In the genomic region with DNA sequence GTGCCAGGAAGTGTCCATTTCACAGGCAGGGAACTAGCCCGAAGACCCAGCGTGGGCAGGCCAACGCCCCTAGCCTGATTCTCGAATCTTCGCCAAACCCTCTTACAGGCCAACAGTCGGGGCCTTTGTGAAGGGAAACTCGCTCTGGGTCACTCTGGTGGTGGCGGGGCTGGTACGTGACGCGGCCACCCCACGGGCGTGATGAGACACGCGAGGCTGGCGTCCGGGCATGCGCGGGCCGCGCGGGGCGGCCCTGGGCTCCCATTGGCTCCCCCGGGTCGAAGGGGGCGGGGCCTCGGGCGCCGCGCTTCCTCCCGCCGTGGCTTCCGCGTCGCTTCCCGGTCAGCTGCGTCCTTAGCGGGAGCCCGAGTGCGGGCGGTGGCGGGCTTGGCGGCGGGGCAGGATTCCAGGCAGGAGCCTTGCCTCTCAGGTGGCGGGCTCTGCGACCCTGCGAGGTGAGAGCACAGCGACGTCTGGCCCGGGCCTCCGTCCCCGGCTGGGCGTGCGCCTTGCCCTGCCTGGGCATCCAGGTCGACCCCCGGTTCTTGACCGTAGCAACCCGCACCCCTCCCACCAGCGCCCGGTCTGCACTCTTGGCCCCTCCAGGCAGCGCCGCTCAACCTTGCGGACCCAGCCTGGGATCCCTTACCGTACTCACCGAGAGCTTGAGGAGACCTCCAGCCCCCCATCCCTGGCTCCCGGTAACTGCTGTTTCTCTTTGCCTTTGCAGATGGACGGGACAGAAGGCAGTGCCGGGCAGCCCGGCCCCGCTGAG, we compare ENCODE assay signal across 8 cellular contexts. TPM values are rescaled to one million over a fixed set of nuclear protein-coding genes. Genes with fewer than 3 reads are reported as not detected.
DNase-seq lines count a peak whose midpoint lies in the region; ATAC-seq and TF ChIP-seq lines count a peak whose summit lies in the region.

A gene with protein sequence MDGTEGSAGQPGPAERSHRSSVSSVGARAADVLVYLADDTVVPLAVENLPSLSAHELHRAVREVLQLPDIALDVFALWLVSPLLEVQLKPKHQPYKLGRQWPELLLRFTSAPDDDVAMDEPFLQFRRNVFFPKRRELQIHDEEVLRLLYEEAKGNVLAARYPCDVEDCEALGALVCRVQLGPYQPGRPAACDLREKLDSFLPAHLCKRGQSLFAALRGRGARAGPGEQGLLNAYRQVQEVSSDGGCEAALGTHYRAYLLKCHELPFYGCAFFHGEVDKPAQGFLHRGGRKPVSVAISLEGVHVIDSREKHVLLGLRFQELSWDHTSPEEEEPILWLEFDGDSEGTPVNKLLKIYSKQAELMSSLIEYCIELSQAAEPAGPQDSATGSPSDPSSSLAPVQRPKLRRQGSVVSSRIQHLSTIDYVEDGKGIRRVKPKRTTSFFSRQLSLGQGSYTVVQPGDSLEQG (plus strand): TSS at position 331 of the 775 bp plus-strand sequence. CDS start 400 bp downstream, at position 731.

- no peaks in the 10 kb centered on the region for H3K9me3 ChIP-seq in right lobe of liver

- peaks cover 0 to 36% (median 8%) of the 10 kb centered on the region in 4 donors for H3K4me1 ChIP-seq in right lobe of liver

- POLR2A ChIA-PET in activated CD4-positive, alpha-beta memory T cell treated with anti-CD3 and anti-CD28 coated beads, Interleukin-2, amount 10 ng/mL, durations not matched to agents 7 days and 5 days (lab: Charles Lee): interaction anchor here (0.8 to 21.7 kb wide), 20 partner anchors 8 to 252 kb away, joined by 3 to 501 read pairs (median 5); a partner anchor contains a TSS

- H3K4me3 ChIP-seq in dorsolateral prefrontal cortex (peak within 1 kb of the TSS; percentile 64 to 100 (median 92)), right lobe of liver (peak within 1 kb of the TSS; percentile 76 to 97 (median 95))

- peaks cover 87% of the 10 kb centered on the region for H3K4me1 Mint-ChIP-seq in activated CD4-positive, alpha-beta memory T cell treated with anti-CD3 and anti-CD28 coated beads, Interleukin-2, amount 10 ng/mL, durations not matched to agents 7 days and 5 days

- TF ChIP-seq CTCF in dorsolateral prefrontal cortex (IDR thresholded peaks at IDR 0.05 in 54 of 56, conservative IDR thresholded peaks at IDR 0.05 in 2 of 56; ENCODE audit: low read depth in 1 of 56, partially characterized antibody in 56 of 56) (peak in 23 of 56 donors; percentile 1 to 53 (median 27)), right lobe of liver (IDR thresholded peaks at IDR 0.05) (no peak)

- peak within 1 kb of the TSS; percentile 91 for H3K4me3 Mint-ChIP-seq in activated CD4-positive, alpha-beta memory T cell treated with anti-CD3 and anti-CD28 coated beads, Interleukin-2, amount 10 ng/mL, durations not matched to agents 7 days and 5 days

- H3K36me3 Mint-ChIP-seq in activated CD4-positive, alpha-beta memory T cell treated with anti-CD3 and anti-CD28 coated beads, Interleukin-2, amount 10 ng/mL, durations not matched to agents 7 days and 5 days (ENCODE audit: low read depth): peaks cover 24% of the 10 kb centered on the region

- no peaks in the 10 kb centered on the region for H3K27me3 ChIP-seq in dorsolateral prefrontal cortex
- no peaks in the 10 kb centered on the region for H3K27me3 ChIP-seq in right lobe of liver

- intact Hi-C loops in dorsolateral prefrontal cortex (cut with DNase I) (no loop called here), right lobe of liver (cut with DNase I) (no loop called here)

- H3K27ac ChIP-seq in dorsolateral prefrontal cortex: peak within 1 kb of the TSS; percentile 82 to 100 (median 99)
- peak within 1 kb of the TSS; percentile 91 to 99 (median 97) for H3K27ac ChIP-seq in right lobe of liver

- peak; percentile 48 for ATAC-seq in HG03442 (IDR thresholded peaks at IDR 0.05; ENCODE audit: unreplicated experiment)
- peak; percentile 53 to 71 (median 70) for ATAC-seq in right lobe of liver
- no peak for ATAC-seq in HG03342 (IDR thresholded peaks at IDR 0.05; ENCODE audit: unreplicated experiment)

- WGBS in right lobe of liver (ENCODE audit: insufficient coverage, low coverage, low lambda C conversion rate, missing lambda C conversion rate): 8% methylated on average over 10 of the region's 70 CpGs

- TF ChIP-seq POLR2A in right lobe of liver (IDR thresholded peaks at IDR 0.05): peak; percentile 95

- peak within 1 kb of the TSS; percentile 99 for H3K27ac Mint-ChIP-seq in activated CD4-positive, alpha-beta memory T cell treated with anti-CD3 and anti-CD28 coated beads, Interleukin-2, amount 10 ng/mL, durations not matched to agents 7 days and 5 days

- no peaks in the 10 kb centered on the region for H3K27me3 Mint-ChIP-seq in activated CD4-positive, alpha-beta memory T cell treated with anti-CD3 and anti-CD28 coated beads, Interleukin-2, amount 10 ng/mL, durations not matched to agents 7 days and 5 days

- no peaks in the 10 kb centered on the region for H3K9me3 Mint-ChIP-seq in activated CD4-positive, alpha-beta memory T cell treated with anti-CD3 and anti-CD28 coated beads, Interleukin-2, amount 10 ng/mL, durations not matched to agents 7 days and 5 days

- peak; percentile 78 for DNase-seq in GM04504 (ENCODE audit: low read depth)
- DNase-seq in NCI-H774 (lab: John Stamatoyannopoulos, UW): peak; percentile 83
- DNase-seq in activated CD4-positive, alpha-beta memory T cell treated with anti-CD3 and anti-CD28 coated beads, Interleukin-2, amount 10 ng/mL, durations not matched to agents 7 days and 5 days: peak; percentile 89
- peak; percentile 87 to 96 (median 90) for DNase-seq in dorsolateral prefrontal cortex
- peak; percentile 93 to 95 (median 94) for DNase-seq in right lobe of liver
- DNase-seq in stimulated activated CD4-positive, alpha-beta T cell treated with anti-CD3 and anti-CD28 coated beads, Interleukin-4, amount 100 ng/mL, for 1 hour: peak; percentile 88

- CTCF ChIA-PET in activated CD4-positive, alpha-beta memory T cell treated with anti-CD3 and anti-CD28 coated beads, Interleukin-2, amount 10 ng/mL, durations not matched to agents 7 days and 5 days (lab: Charles Lee): interaction anchor here (0.8 to 2.8 kb wide), 8 partner anchors 11 to 393 kb away, joined by 3 to 25 read pairs (median 4); no protein-coding TSS in a partner anchor

- H3K36me3 ChIP-seq in right lobe of liver: no peaks in the 10 kb centered on the region

RNA-seq across cellular contexts. Expression of the gene that starts here (rescaled TPM):
- 10 to 100 TPM; 53.9 to 61.3 TPM for total RNA-seq in activated CD4-positive, alpha-beta memory T cell treated with anti-CD3 and anti-CD28 coated beads, Interleukin-2, amount 10 ng/mL, durations not matched to agents 7 days and 5 days
- total RNA-seq in dorsolateral prefrontal cortex: 10 to 100 TPM; 14.1 to 50.3 (median 21.7) TPM
- 10 to 100 TPM in 4 of 6 experiments, 1 to 10 TPM in 2; 7.7 to 17.1 (median 14.3) TPM for total RNA-seq in right lobe of liver
